ENCODE assay signal across 1 cellular context in genomic region chr14:98580131-98580678, GRCh38.
A peak's percentile ranks its signal among the peaks of the same experiment; 100 is the strongest.
TF ChIP-seq lines count a peak whose summit lies in the region.

No MANE protein-coding gene starts in this region.

TF ChIP-seq in SK-N-SH, 30 proteins besides CTCF, POLR2A, EP300 and RAD21 (continued from another document):
- peak; percentile 82 for TF ChIP-seq REST (IDR thresholded peaks at IDR 0.05; ENCODE audit: low read depth, low read length)
- TF ChIP-seq CHD2 (IDR thresholded peaks at IDR 0.05; ENCODE audit: low read length, partially characterized antibody) = no peak
- TF ChIP-seq ZBTB33 (IDR thresholded peaks at IDR 0.05; ENCODE audit: borderline replicate concordance, low read depth) = no peak
- TF ChIP-seq NRF1 (IDR thresholded peaks at IDR 0.05; ENCODE audit: low read depth, low read length) = no peak
TF ChIP-seq in SK-N-SH: peak in this region for 1.
